In genomic region chr12:68611094-68611818, GRCh38 we compare ENCODE assay signal across 8 cellular contexts. TPM values are rescaled to one million over a fixed set of nuclear protein-coding genes. Genes with fewer than 3 reads are reported as not detected.
DNase-seq lines count a peak whose midpoint lies in the region; ATAC-seq and TF ChIP-seq lines count a peak whose summit lies in the region.

No MANE protein-coding gene starts in this region.

- H3K27ac ChIP-seq in heart right ventricle (peak overlapping the region; percentile 88 to 99 (median 96)), parathyroid adenoma (peak overlapping the region; percentile 98)

- peak overlapping the region; percentile 89 for H3K4me2 ChIP-seq in parathyroid adenoma (ENCODE audit: low read length)

- no peaks in the 10 kb centered on the region for H3K9me3 ChIP-seq in Caco-2
- H3K9me3 ChIP-seq in heart right ventricle: no peaks in the 10 kb centered on the region
- H3K9me3 ChIP-seq in parathyroid adenoma (ENCODE audit: control insufficient read depth, low read length): no peaks in the 10 kb centered on the region

- H3K9ac ChIP-seq in parathyroid adenoma: peak overlapping the region; percentile 79

- H2AFZ ChIP-seq in parathyroid adenoma: peak overlapping the region; percentile 85

- TF ChIP-seq CTCF in Caco-2 (IDR thresholded peaks at IDR 0.05; ENCODE audit: insufficient read depth in 1 of 2, low read depth in 1 of 2, low read length in 1 of 2, severe bottlenecking in 1 of 2, unreplicated experiment in 1 of 2) (no peak), heart right ventricle (IDR thresholded peaks at IDR 0.05) (no peak), parathyroid adenoma (IDR thresholded peaks at IDR 0.05) (no peak)

- H3K27me3 Mint-ChIP-seq in Caco-2 (ENCODE audit: insufficient read depth, unreplicated experiment): no peaks in the 10 kb centered on the region

- CTCF ChIA-PET in Caco-2 (lab: Charles Lee): interaction anchor here (0.8 to 1.2 kb wide), 2 partner anchors 570 to 817 kb away, joined by 3 read pairs; no protein-coding TSS in a partner anchor

- H3K9me3 Mint-ChIP-seq in Caco-2 (ENCODE audit: unreplicated experiment): no peaks in the 10 kb centered on the region

- H3K4me3 ChIP-seq in Caco-2 (ENCODE audit: low read depth, low read length) (peak overlapping the region; percentile 92), heart right ventricle (peak overlapping the region; percentile 54 to 91 (median 78)), parathyroid adenoma (ENCODE audit: low read depth, low read length) (peak overlapping the region; percentile 78)

- ATAC-seq in GM21367 (IDR thresholded peaks at IDR 0.05; ENCODE audit: unreplicated experiment) (peak; percentile 24), heart right ventricle (peak; percentile 15 to 68 (median 48))

- H3K27me3 ChIP-seq in Caco-2 (replicated peaks; ENCODE audit: control insufficient read depth, insufficient read depth, low read length) (no peaks in the 10 kb centered on the region), heart right ventricle (no peaks in the 10 kb centered on the region), parathyroid adenoma (ENCODE audit: control insufficient read depth, insufficient read depth, low read length) (no peaks in the 10 kb centered on the region)

- H3K4me3 Mint-ChIP-seq in Caco-2 (ENCODE audit: unreplicated experiment): peak overlapping the region; percentile 76

- 1% methylated on average over 40 to 72 of the region's 72 CpGs for WGBS in heart right ventricle, 2 donors

- POLR2A ChIA-PET in Caco-2 (lab: Charles Lee): interaction anchor here (0.5 to 2.0 kb wide), 10 partner anchors 22 to 253 kb away, joined by 3 to 6 read pairs (median 3); partner anchors contain the start of gene NUP107

- peaks cover 48% of the 10 kb centered on the region for H3K36me3 Mint-ChIP-seq in Caco-2 (ENCODE audit: insufficient read depth, unreplicated experiment)

- H3K4me1 Mint-ChIP-seq in Caco-2 (ENCODE audit: low read depth, unreplicated experiment): peaks cover 29% of the 10 kb centered on the region

- intact Hi-C loops in Caco-2 (cut with micrococcal nuclease; ENCODE audit: unreplicated experiment): loop anchor here (2.0 to 10.0 kb wide), 3 partner anchors 252 to 386 kb away; partner anchors contain the start of genes IL26 and MDM1
- intact Hi-C loops in heart right ventricle (cut with DNase I): loop anchor here in 8 of 10 donors (2.0 to 10.0 kb wide), 13 partner anchors 36 to 256 kb away; partner anchors contain the start of genes NUP107 (in 6 of the 8) and MDM2 (in 1 of the 8)

- H3K36me3 ChIP-seq in Caco-2 (ENCODE audit: control insufficient read depth, insufficient read depth, low read length) (no peaks in the 10 kb centered on the region; the same call in 1 of the 2 replicates), heart right ventricle (peaks cover 0 to 13% (median 0%) of the 10 kb centered on the region in 9 donors), parathyroid adenoma (ENCODE audit: control insufficient read depth, insufficient read depth, low read length) (no peaks in the 10 kb centered on the region)

- peak; percentile 42 to 51 for DNase-seq in Caco-2
- peak in 40 of 76 experiments; percentile 3 to 59 (median 23) for DNase-seq in HUDEP-2 (lab: John Stamatoyannopoulos, UW; ENCODE audit: unreplicated experiment in 76 of 76)
- peak; percentile 20 for DNase-seq in T follicular helper cell (ENCODE audit: low read depth)
- DNase-seq in amygdala (lab: John Stamatoyannopoulos, UW): peak in 49 of 56 donors; percentile 3 to 66 (median 32)
- peak; percentile 63 to 78 for DNase-seq in heart right ventricle
- no peak for DNase-seq in SKM-1 treated with dmso at 0.1 percent for 144 hours (lab: John Stamatoyannopoulos, UW; ENCODE audit: unreplicated experiment)

- peak overlapping the region; percentile 91 for H3K27ac Mint-ChIP-seq in Caco-2 (ENCODE audit: unreplicated experiment)

- BruUV-seq in Caco-2 (replicated peaks; lab: Mats Ljungman, UMichigan): no TSS peak

- peaks cover 37% of the 10 kb centered on the region for H3K79me2 ChIP-seq in parathyroid adenoma

- H3K4me1 ChIP-seq in Caco-2 (peaks cover 50% of the 10 kb centered on the region), heart right ventricle (peaks cover 7 to 50% (median 39%) of the 10 kb centered on the region in 9 donors), parathyroid adenoma (peaks cover 14% of the 10 kb centered on the region)

RNA-seq across cellular contexts. Expression of gene RAP1B, which starts 0.6 kb away (rescaled TPM):
- total RNA-seq in Caco-2 (2022) (216 and 239 TPM in 2 replicates), heart right ventricle (10 to 100 TPM; 38.1 to 81.2 (median 42.0) TPM)
- polyA plus RNA-seq in heart right ventricle: 10 to 100 TPM; 45.1 to 53.8 TPM
